ENCODE assay signal across 9 cellular contexts in genomic region chrX:50711907-50712306, GRCh38.
"Had no signal": no experiment of that assay in that cellular context is flagged by ENCODE, and none has a peak within 500 bp of the region (broad histone marks: within the 10 kb centered on the region; RNA-seq: fewer than 3 reads in every experiment).

No MANE protein-coding gene starts in this region.

- H3K4me3 ChIP-seq: GM23248, HAP-1 had no signal

- H3K27ac ChIP-seq: GM23248, HL-60, KMS-11 had no signal

- H3K27ac Mint-ChIP-seq: IgD-negative memory B cell had no signal

- FAIRE-seq: HepG2 had no signal

- H2AFZ ChIP-seq: GM23248 had no signal

- H3K4me2 ChIP-seq: KMS-11 had no signal

- DNase-seq: GM23248, H7, KBM-7 had no signal

- H3K4me3 Mint-ChIP-seq: IgD-negative memory B cell had no signal

- H3K36me3 Mint-ChIP-seq: IgD-negative memory B cell had no signal

- H3K9me3 ChIP-seq: HAP-1 had no signal

- H3K9ac ChIP-seq: GM23248, KMS-11 had no signal

- H3K4me1 Mint-ChIP-seq: IgD-negative memory B cell had no signal

- H3K36me3 ChIP-seq: HAP-1 had no signal

- H3K9me3 Mint-ChIP-seq: IgD-negative memory B cell had no signal

- ATAC-seq: HCT116, HepG2 had no signal
